In genomic region chr1:27666294-27666693, GRCh38 we compare ENCODE assay signal across 16 cellular contexts. TPM values are rescaled to one million over a fixed set of nuclear protein-coding genes. Genes with fewer than 3 reads are reported as not detected.
DNase-seq lines count a peak whose midpoint lies in the region; ATAC-seq, FAIRE-seq and TF ChIP-seq lines count a peak whose summit lies in the region.
"Had no signal": no experiment of that assay in that cellular context is flagged by ENCODE, and none has a peak within 500 bp of the region (broad histone marks: within the 10 kb centered on the region; RNA-seq: fewer than 3 reads in every experiment).

No MANE protein-coding gene starts in this region.

- no peak for FAIRE-seq in astrocyte (lab: Jason Lieb, UNC)
- FAIRE-seq: A204.1, G401.6, GM12891, H54 had no signal

- CTCF ChIA-PET in activated CD4-positive, alpha-beta T cell treated with anti-CD3 and anti-CD28 coated beads, Interleukin-2, amount 10 ng/mL, durations not matched to agents 7 days and 5 days (lab: Charles Lee): interaction anchor here (1.3 kb wide), 1 partner anchor 58 kb away, joined by 7 read pairs; no protein-coding TSS in a partner anchor
- CTCF ChIA-PET in activated naive CD4-positive, alpha-beta T cell treated with anti-CD3 and anti-CD28 coated beads for 36 hours (lab: Charles Lee): interaction anchor here (0.6 to 13.0 kb wide), 4 partner anchors 55 to 110 kb away, joined by 3 to 263 read pairs (median 6); partner anchors contain the start of gene AHDC1

- TF ChIP-seq CTCF in astrocyte (IDR thresholded peaks at IDR 0.05; ENCODE audit: insufficient read depth, low read depth, low read length) (no peak), heart left ventricle (IDR thresholded peaks at IDR 0.05) (no peak)

- H3K79me2 ChIP-seq in astrocyte (ENCODE audit: insufficient read depth, low read length): no peaks in the 10 kb centered on the region

- no peaks in the 10 kb centered on the region for H3K9me3 Mint-ChIP-seq in activated CD4-positive, alpha-beta T cell treated with anti-CD3 and anti-CD28 coated beads, Interleukin-2, amount 10 ng/mL, durations not matched to agents 7 days and 5 days
- H3K9me3 Mint-ChIP-seq in astrocyte (ENCODE audit: unreplicated experiment): no peaks in the 10 kb centered on the region
- no peaks in the 10 kb centered on the region for H3K9me3 Mint-ChIP-seq in activated naive CD4-positive, alpha-beta T cell treated with anti-CD3 and anti-CD28 coated beads for 36 hours
- H3K9me3 Mint-ChIP-seq: IgD-negative memory B cell had no signal

- H4K20me1 ChIP-seq in astrocyte (ENCODE audit: insufficient read depth, low read length): no peaks in the 10 kb centered on the region

- no peak for DNase-seq in activated CD4-positive, alpha-beta T cell treated with anti-CD3 and anti-CD28 coated beads, Interleukin-2, amount 10 ng/mL, durations not matched to agents 7 days and 5 days
- no peak for DNase-seq in activated CD4-positive, alpha-beta T cell treated with anti-CD3 and anti-CD28 coated beads for 48 hours
- peak; percentile 39 for DNase-seq in EL
- no peak for DNase-seq in astrocyte (ENCODE audit: low read depth)
- DNase-seq in activated naive CD4-positive, alpha-beta T cell treated with anti-CD3 and anti-CD28 coated beads for 36 hours: no peak
- DNase-seq in heart left ventricle: no peak
- DNase-seq in head of caudate nucleus: no peak
- DNase-seq: DMS79 had no signal

- H3K9me3 ChIP-seq in astrocyte (ENCODE audit: insufficient read depth, low read depth, low read length) (no peaks in the 10 kb centered on the region), heart left ventricle (no peaks in the 10 kb centered on the region)

- no peak overlapping the region for H3K27ac ChIP-seq in astrocyte (ENCODE audit: low read depth, low read length)
- H3K27ac ChIP-seq in heart left ventricle: no peak overlapping the region
- H3K27ac ChIP-seq: GM23248 had no signal

- H3K36me3 ChIP-seq in astrocyte (ENCODE audit: insufficient read depth, low read length) (no peaks in the 10 kb centered on the region), heart left ventricle (peaks cover 0 to 36% (median 17%) of the 10 kb centered on the region in 9 donors)

- H3K4me3 Mint-ChIP-seq in activated CD4-positive, alpha-beta T cell treated with anti-CD3 and anti-CD28 coated beads, Interleukin-2, amount 10 ng/mL, durations not matched to agents 7 days and 5 days: no peak overlapping the region
- peak overlapping the region; percentile 31 for H3K4me3 Mint-ChIP-seq in astrocyte (ENCODE audit: unreplicated experiment)
- no peak overlapping the region for H3K4me3 Mint-ChIP-seq in activated naive CD4-positive, alpha-beta T cell treated with anti-CD3 and anti-CD28 coated beads for 36 hours

- H3K4me2 ChIP-seq in astrocyte (ENCODE audit: low read length): no peak overlapping the region

- ATAC-seq in heart left ventricle: no peak

- peak overlapping the region; percentile 46 for H3K27ac Mint-ChIP-seq in activated CD4-positive, alpha-beta T cell treated with anti-CD3 and anti-CD28 coated beads, Interleukin-2, amount 10 ng/mL, durations not matched to agents 7 days and 5 days
- H3K27ac Mint-ChIP-seq in astrocyte (ENCODE audit: unreplicated experiment): peak overlapping the region; percentile 62
- no peak overlapping the region for H3K27ac Mint-ChIP-seq in activated naive CD4-positive, alpha-beta T cell treated with anti-CD3 and anti-CD28 coated beads for 36 hours

- POLR2A ChIA-PET in activated CD4-positive, alpha-beta T cell treated with anti-CD3 and anti-CD28 coated beads, Interleukin-2, amount 10 ng/mL, durations not matched to agents 7 days and 5 days (lab: Charles Lee): no interaction called here

- TF ChIP-seq POLR2A in heart left ventricle (IDR thresholded peaks at IDR 0.05): no peak

- 92 to 96% (median 94%) methylated on average over 4 of the region's 4 CpGs for WGBS in heart left ventricle, 4 donors

- no peaks in the 10 kb centered on the region for H3K27me3 Mint-ChIP-seq in activated CD4-positive, alpha-beta T cell treated with anti-CD3 and anti-CD28 coated beads, Interleukin-2, amount 10 ng/mL, durations not matched to agents 7 days and 5 days
- no peaks in the 10 kb centered on the region for H3K27me3 Mint-ChIP-seq in astrocyte (ENCODE audit: low read depth, unreplicated experiment)
- H3K27me3 Mint-ChIP-seq in activated naive CD4-positive, alpha-beta T cell treated with anti-CD3 and anti-CD28 coated beads for 36 hours (ENCODE audit: low read depth): no peaks in the 10 kb centered on the region
- H3K27me3 Mint-ChIP-seq: IgD-negative memory B cell had no signal

- H3K4me1 Mint-ChIP-seq in activated CD4-positive, alpha-beta T cell treated with anti-CD3 and anti-CD28 coated beads, Interleukin-2, amount 10 ng/mL, durations not matched to agents 7 days and 5 days: peaks cover 71% of the 10 kb centered on the region
- peaks cover 42% of the 10 kb centered on the region for H3K4me1 Mint-ChIP-seq in astrocyte (ENCODE audit: low read depth, unreplicated experiment)
- H3K4me1 Mint-ChIP-seq in activated naive CD4-positive, alpha-beta T cell treated with anti-CD3 and anti-CD28 coated beads for 36 hours (ENCODE audit: low read depth): peaks cover 42% of the 10 kb centered on the region

- intact Hi-C loops in activated naive CD4-positive, alpha-beta T cell treated with anti-CD3 and anti-CD28 coated beads for 36 hours (cut with micrococcal nuclease): no loop called here
- intact Hi-C loops in heart left ventricle (cut with DNase I): loop anchor here in 8 of 10 donors (5.0 to 10.0 kb wide), 8 partner anchors 151 to 371 kb away; partner anchors contain the start of gene GPR3 (in 2 of the 8)
- intact Hi-C loops in head of caudate nucleus (cut with DNase I): loop anchor here (10.0 kb wide), 2 partner anchors 261 to 371 kb away; no protein-coding TSS in a partner anchor

- H3K27me3 ChIP-seq in astrocyte (ENCODE audit: insufficient read depth, low read length) (no peaks in the 10 kb centered on the region), heart left ventricle (no peaks in the 10 kb centered on the region)

- H3K4me3 ChIP-seq in astrocyte (ENCODE audit: insufficient read depth, low read depth, low read length): no peak overlapping the region
- H3K4me3 ChIP-seq in heart left ventricle: no peak overlapping the region
- H3K4me3 ChIP-seq: GM23248 had no signal

- H3K4me1 ChIP-seq in astrocyte (ENCODE audit: insufficient read depth, low read length): peaks cover 6% of the 10 kb centered on the region
- peaks cover 2 to 63% (median 23%) of the 10 kb centered on the region in 12 donors for H3K4me1 ChIP-seq in heart left ventricle

- no peak overlapping the region for H3K9ac ChIP-seq in astrocyte (ENCODE audit: low read length)
- H3K9ac ChIP-seq: GM23248 had no signal

- peaks cover 35% of the 10 kb centered on the region for H3K36me3 Mint-ChIP-seq in activated CD4-positive, alpha-beta T cell treated with anti-CD3 and anti-CD28 coated beads, Interleukin-2, amount 10 ng/mL, durations not matched to agents 7 days and 5 days (ENCODE audit: low read depth)
- H3K36me3 Mint-ChIP-seq in astrocyte (ENCODE audit: low read depth, unreplicated experiment): peaks cover 32% of the 10 kb centered on the region
- peaks cover 15% of the 10 kb centered on the region for H3K36me3 Mint-ChIP-seq in activated naive CD4-positive, alpha-beta T cell treated with anti-CD3 and anti-CD28 coated beads for 36 hours (ENCODE audit: low read depth)

- no peak overlapping the region for H2AFZ ChIP-seq in astrocyte (ENCODE audit: low read depth, low read length)
- H2AFZ ChIP-seq: GM23248 had no signal

RNA-seq across cellular contexts. Expression of gene IFI6, which starts 5.7 kb away (rescaled TPM):
- 100 to 1,000 TPM; 231 to 321 TPM for total RNA-seq in activated CD4-positive, alpha-beta T cell treated with anti-CD3 and anti-CD28 coated beads, Interleukin-2, amount 10 ng/mL, durations not matched to agents 7 days and 5 days
- total RNA-seq in astrocyte: 3,307 and 4,155 TPM in 2 replicates
- total RNA-seq in activated naive CD4-positive, alpha-beta T cell treated with anti-CD3 and anti-CD28 coated beads for 36 hours: 100 to 1,000 TPM; 115 to 125 TPM
- 100 to 1,000 TPM in 1 of 9 donors, 10 to 100 TPM in 8; 18.3 to 140 (median 70.2) TPM for total RNA-seq in heart left ventricle
- polyA plus RNA-seq in heart left ventricle: 10 to 100 TPM; 44.5 to 61.9 TPM

RNA-seq across cellular contexts. Expression of gene FGR, which starts 31.3 kb away (rescaled TPM):
- not detected for total RNA-seq in activated CD4-positive, alpha-beta T cell treated with anti-CD3 and anti-CD28 coated beads, Interleukin-2, amount 10 ng/mL, durations not matched to agents 7 days and 5 days
- total RNA-seq in astrocyte (0.17 TPM in 1 of 2 replicates, not detected in the other), heart left ventricle (10 to 100 TPM in 3 of 9 donors, 1 to 10 TPM in 6; 1.1 to 25.9 (median 3.3) TPM)
- under 1 TPM; 0.10 to 0.14 TPM for total RNA-seq in activated naive CD4-positive, alpha-beta T cell treated with anti-CD3 and anti-CD28 coated beads for 36 hours
- 1 to 10 TPM; 2.8 to 7.2 TPM for polyA plus RNA-seq in heart left ventricle
- total RNA-seq: GM23248, HT-29 had no signal
- polyA plus RNA-seq: BJ, GM23248 had no signal

RNA-seq across cellular contexts. Expression of gene FAM76A, which starts 59.5 kb away (rescaled TPM):
- total RNA-seq in activated CD4-positive, alpha-beta T cell treated with anti-CD3 and anti-CD28 coated beads, Interleukin-2, amount 10 ng/mL, durations not matched to agents 7 days and 5 days: 10 to 100 TPM; 16.8 to 18.9 TPM
- total RNA-seq in astrocyte (6.1 and 6.2 TPM in 2 replicates), heart left ventricle (10 to 100 TPM in 8 of 9 donors, 1 to 10 TPM in 1; 9.7 to 24.0 (median 13.5) TPM)
- 1 to 10 TPM; 8.4 to 9.7 TPM for total RNA-seq in activated naive CD4-positive, alpha-beta T cell treated with anti-CD3 and anti-CD28 coated beads for 36 hours
- polyA plus RNA-seq in heart left ventricle: 1 to 10 TPM; 3.7 to 4.4 TPM

Comparison
In these comparisons a context has a peak if more than half of its experiments do, and no peak if none do; other contexts are left out.
1. RNA of gene IFI6, which starts 5.7 kb away (total RNA-seq): 3,307 to 4,155 TPM in astrocyte; 231 to 321 TPM in activated CD4-positive, alpha-beta T cell treated with anti-CD3 and anti-CD28 coated beads, Interleukin-2, amount 10 ng/mL, durations not matched to agents 7 days and 5 days, 115 to 125 TPM in activated naive CD4-positive, alpha-beta T cell treated with anti-CD3 and anti-CD28 coated beads for 36 hours and 18.3 to 140 TPM in heart left ventricle; every median in the first group is over 10 times any median in the second.